ENCODE assay signal across 33 cellular contexts in the genomic region with DNA sequence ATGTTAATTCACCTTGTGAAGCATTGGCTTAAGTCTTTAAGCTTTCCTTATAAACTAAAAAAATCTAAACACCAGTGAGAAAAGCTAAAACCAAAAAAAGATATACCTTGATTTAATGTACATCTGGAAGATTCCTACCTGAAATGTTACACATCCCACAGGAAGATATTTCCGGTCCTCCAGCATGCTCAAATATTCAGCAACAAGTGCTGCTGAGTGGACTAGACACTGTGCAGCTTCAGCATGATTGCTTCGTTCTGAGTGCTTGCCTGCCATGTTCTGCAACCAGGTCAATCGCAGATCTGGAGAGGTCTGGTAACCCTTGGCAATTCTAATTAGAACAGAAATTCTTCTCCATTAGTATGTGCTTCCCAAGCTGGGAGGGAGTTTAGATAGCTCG.
"Had no signal": no experiment of that assay in that cellular context is flagged by ENCODE, and none has a peak within 500 bp of the region (broad histone marks: within the 10 kb centered on the region; RNA-seq: fewer than 3 reads in every experiment).

No MANE protein-coding gene starts in this region.

- H3K36me3 ChIP-seq: breast epithelium had no signal

- H3K9me3 Mint-ChIP-seq: activated CD4-positive, alpha-beta memory T cell treated with anti-CD3 and anti-CD28 coated beads for 36 hours; activated CD4-positive, alpha-beta T cell treated with anti-CD3 and anti-CD28 coated beads, Interleukin-2, amount 10 ng/mL, durations not matched to agents 24 days and 14 days; activated naive CD4-positive, alpha-beta T cell treated with anti-CD3 and anti-CD28 coated beads, Interleukin-2, amount 10 ng/mL, durations not matched to agents 7 days and 5 days; activated naive CD4-positive, alpha-beta T cell treated with anti-CD3 and anti-CD28 coated beads, Interleukin-2, amount 50 U/mL, for 72 hours; activated naive CD8-positive, alpha-beta T cell treated with anti-CD3 and anti-CD28 coated beads, Interleukin-2, amount 10 ng/mL, durations not matched to agents 7 days and 5 days; activated T-helper 1 cell treated with anti-CD3 and anti-CD28 coated beads, Interleukin-12 subunit alpha, Interleukin-12 subunit beta, Interleukin-2, Interleukin-4 antibody, amounts not matched to agents 30 ng/mL and 10 ng/mL and 1 ng/mL, durations not matched to agents 14 hours and 24 hours and 36 hours; brain; central memory CD8-positive, alpha-beta T cell; dendritic cell treated with granulocyte-macrophage colony-stimulating factor and Interleukin-4, amounts not matched to agents 40 ng/mL and 50 ng/mL, for 4 days; effector memory CD8-positive, alpha-beta T cell; T-helper 2 cell treated with Interferon-gamma antibody and Interleukin-4, amounts not matched to agents 5 μg/mL and 100 μg/mL, for 36 hours had no signal

- DNase-seq: activated CD4-positive, alpha-beta memory T cell treated with anti-CD3 and anti-CD28 coated beads for 36 hours; activated CD4-positive, alpha-beta T cell treated with anti-CD3 and anti-CD28 coated beads for 36 hours; activated CD4-positive, alpha-beta T cell treated with anti-CD3 and anti-CD28 coated beads, Interleukin-2, amount 10 ng/mL, durations not matched to agents 24 days and 14 days; activated CD4-positive, CD25-positive, alpha-beta regulatory T cell; activated CD4-positive, CD25-positive, alpha-beta regulatory T cell treated with anti-CD3 and anti-CD28 coated beads, Interleukin-2, amount 50 U/mL, for 72 hours; activated CD8-positive, alpha-beta memory T cell treated with anti-CD3 and anti-CD28 coated beads, Interleukin-2, amount 10 ng/mL, durations not matched to agents 7 days and 5 days; activated CD8-positive, alpha-beta memory T cell treated with anti-CD3 and anti-CD28 coated beads, Interleukin-2, amount 50 U/mL, for 4 hours; activated CD8-positive, alpha-beta T cell treated with anti-CD3 and anti-CD28 coated beads, Interleukin-2, amount 10 ng/mL, durations not matched to agents 7 days and 5 days; activated gamma-delta T cell; activated naive CD4-positive, alpha-beta T cell; activated naive CD4-positive, alpha-beta T cell treated with anti-CD3 and anti-CD28 coated beads, Interleukin-2, amount 10 ng/mL, durations not matched to agents 7 days and 5 days; activated naive CD8-positive, alpha-beta T cell treated with anti-CD3 and anti-CD28 coated beads, Interleukin-2, amount 10 ng/mL, durations not matched to agents 7 days and 5 days; activated T-cell treated with anti-CD3 and anti-CD28 coated beads, Interleukin-2, amount 50 U/mL, for 1 hour; activated T-cell treated with anti-CD3 and anti-CD28 coated beads, Interleukin-2, amount 50 U/mL, for 48 hours; dorsolateral prefrontal cortex; effector CD4-positive, alpha-beta T cell; effector memory CD8-positive, alpha-beta T cell; erythroblast; gastrocnemius medialis; T-helper 1 cell; T-helper 17 cell; T1000 had no signal

- H3K4me1 ChIP-seq: ascending aorta, breast epithelium, esophagus muscularis mucosa, gastrocnemius medialis had no signal

- H3K4me1 Mint-ChIP-seq: activated CD4-positive, alpha-beta T cell treated with anti-CD3 and anti-CD28 coated beads for 36 hours; activated CD4-positive, alpha-beta T cell treated with anti-CD3 and anti-CD28 coated beads, Interleukin-2, amount 10 ng/mL, durations not matched to agents 24 days and 14 days; activated CD8-positive, alpha-beta memory T cell treated with anti-CD3 and anti-CD28 coated beads, Interleukin-2, amount 10 ng/mL, durations not matched to agents 7 days and 5 days; activated naive CD4-positive, alpha-beta T cell treated with anti-CD3 and anti-CD28 coated beads, Interleukin-2, amount 10 ng/mL, durations not matched to agents 7 days and 5 days; activated naive CD8-positive, alpha-beta T cell treated with anti-CD3 and anti-CD28 coated beads, Interleukin-2, amount 10 ng/mL, durations not matched to agents 7 days and 5 days; brain; central memory CD8-positive, alpha-beta T cell had no signal

- H3K27me3 ChIP-seq: ascending aorta, breast epithelium, dorsolateral prefrontal cortex, esophagus muscularis mucosa, foreskin keratinocyte, gastrocnemius medialis had no signal

- H3K27ac Mint-ChIP-seq: activated CD4-positive, alpha-beta memory T cell treated with anti-CD3 and anti-CD28 coated beads for 36 hours; activated CD4-positive, alpha-beta T cell treated with anti-CD3 and anti-CD28 coated beads for 36 hours; activated CD4-positive, alpha-beta T cell treated with anti-CD3 and anti-CD28 coated beads, Interleukin-2, amount 10 ng/mL, durations not matched to agents 24 days and 14 days; activated CD8-positive, alpha-beta memory T cell treated with anti-CD3 and anti-CD28 coated beads, Interleukin-2, amount 10 ng/mL, durations not matched to agents 7 days and 5 days; activated CD8-positive, alpha-beta T cell treated with anti-CD3 and anti-CD28 coated beads, Interleukin-2, amount 10 ng/mL, durations not matched to agents 7 days and 5 days; activated naive CD4-positive, alpha-beta T cell treated with anti-CD3 and anti-CD28 coated beads, Interleukin-2, amount 10 ng/mL, durations not matched to agents 7 days and 5 days; activated naive CD4-positive, alpha-beta T cell treated with anti-CD3 and anti-CD28 coated beads, Interleukin-2, amount 50 U/mL, for 72 hours; activated naive CD8-positive, alpha-beta T cell treated with anti-CD3 and anti-CD28 coated beads, Interleukin-2, amount 10 ng/mL, durations not matched to agents 7 days and 5 days; activated T-helper 1 cell treated with anti-CD3 and anti-CD28 coated beads, Interleukin-12 subunit alpha, Interleukin-12 subunit beta, Interleukin-2, Interleukin-4 antibody, amounts not matched to agents 30 ng/mL and 10 ng/mL and 1 ng/mL, durations not matched to agents 14 hours and 24 hours and 36 hours; brain; dendritic cell treated with granulocyte-macrophage colony-stimulating factor and Interleukin-4, amounts not matched to agents 40 ng/mL and 50 ng/mL, for 4 days; T-helper 17 cell; T-helper 2 cell treated with Interferon-gamma antibody and Interleukin-4, amounts not matched to agents 5 μg/mL and 100 μg/mL, for 36 hours had no signal

- H3K27ac ChIP-seq: ascending aorta, breast epithelium, coronary artery, dorsolateral prefrontal cortex, esophagus muscularis mucosa, foreskin keratinocyte, gastrocnemius medialis had no signal

- H3K4me3 Mint-ChIP-seq: activated CD4-positive, alpha-beta memory T cell treated with anti-CD3 and anti-CD28 coated beads for 36 hours; activated CD4-positive, alpha-beta T cell treated with anti-CD3 and anti-CD28 coated beads for 36 hours; activated CD4-positive, alpha-beta T cell treated with anti-CD3 and anti-CD28 coated beads, Interleukin-2, amount 10 ng/mL, durations not matched to agents 24 days and 14 days; activated CD8-positive, alpha-beta memory T cell treated with anti-CD3 and anti-CD28 coated beads, Interleukin-2, amount 10 ng/mL, durations not matched to agents 7 days and 5 days; activated CD8-positive, alpha-beta T cell treated with anti-CD3 and anti-CD28 coated beads, Interleukin-2, amount 10 ng/mL, durations not matched to agents 7 days and 5 days; activated naive CD4-positive, alpha-beta T cell treated with anti-CD3 and anti-CD28 coated beads, Interleukin-2, amount 10 ng/mL, durations not matched to agents 7 days and 5 days; activated naive CD8-positive, alpha-beta T cell treated with anti-CD3 and anti-CD28 coated beads, Interleukin-2, amount 10 ng/mL, durations not matched to agents 7 days and 5 days; activated T-helper 1 cell treated with anti-CD3 and anti-CD28 coated beads, Interleukin-12 subunit alpha, Interleukin-12 subunit beta, Interleukin-2, Interleukin-4 antibody, amounts not matched to agents 30 ng/mL and 10 ng/mL and 1 ng/mL, durations not matched to agents 14 hours and 24 hours and 36 hours; brain; central memory CD8-positive, alpha-beta T cell; dendritic cell treated with granulocyte-macrophage colony-stimulating factor and Interleukin-4, amounts not matched to agents 40 ng/mL and 50 ng/mL, for 4 days; effector memory CD8-positive, alpha-beta T cell; T-helper 17 cell; T-helper 2 cell treated with Interferon-gamma antibody and Interleukin-4, amounts not matched to agents 5 μg/mL and 100 μg/mL, for 36 hours had no signal

- ATAC-seq: activated CD4-positive, alpha-beta T cell treated with anti-CD3 and anti-CD28 coated beads for 36 hours; activated CD8-positive, alpha-beta memory T cell treated with anti-CD3 and anti-CD28 coated beads, Interleukin-2, amount 10 ng/mL, durations not matched to agents 7 days and 5 days; activated CD8-positive, alpha-beta T cell treated with anti-CD3 and anti-CD28 coated beads, Interleukin-2, amount 10 ng/mL, durations not matched to agents 7 days and 5 days; activated naive CD4-positive, alpha-beta T cell treated with anti-CD3 and anti-CD28 coated beads, Interleukin-2, amount 50 U/mL, for 72 hours; effector memory CD8-positive, alpha-beta T cell; gastrocnemius medialis; T-helper 17 cell had no signal

- H3K4me3 ChIP-seq: ascending aorta, breast epithelium, coronary artery, dorsolateral prefrontal cortex, esophagus muscularis mucosa, gastrocnemius medialis had no signal

- H3K9me3 ChIP-seq: ascending aorta, breast epithelium, esophagus muscularis mucosa, gastrocnemius medialis had no signal

- H3K36me3 Mint-ChIP-seq: activated CD8-positive, alpha-beta memory T cell treated with anti-CD3 and anti-CD28 coated beads, Interleukin-2, amount 10 ng/mL, durations not matched to agents 7 days and 5 days; activated naive CD4-positive, alpha-beta T cell treated with anti-CD3 and anti-CD28 coated beads, Interleukin-2, amount 10 ng/mL, durations not matched to agents 7 days and 5 days; activated naive CD4-positive, alpha-beta T cell treated with anti-CD3 and anti-CD28 coated beads, Interleukin-2, amount 50 U/mL, for 72 hours; activated naive CD8-positive, alpha-beta T cell treated with anti-CD3 and anti-CD28 coated beads, Interleukin-2, amount 10 ng/mL, durations not matched to agents 7 days and 5 days had no signal

- H3K27me3 Mint-ChIP-seq: activated CD4-positive, alpha-beta memory T cell treated with anti-CD3 and anti-CD28 coated beads for 36 hours; activated CD4-positive, alpha-beta T cell treated with anti-CD3 and anti-CD28 coated beads for 36 hours; activated CD4-positive, alpha-beta T cell treated with anti-CD3 and anti-CD28 coated beads, Interleukin-2, amount 10 ng/mL, durations not matched to agents 24 days and 14 days; activated CD8-positive, alpha-beta memory T cell treated with anti-CD3 and anti-CD28 coated beads, Interleukin-2, amount 10 ng/mL, durations not matched to agents 7 days and 5 days; activated naive CD4-positive, alpha-beta T cell treated with anti-CD3 and anti-CD28 coated beads, Interleukin-2, amount 10 ng/mL, durations not matched to agents 7 days and 5 days; activated naive CD8-positive, alpha-beta T cell treated with anti-CD3 and anti-CD28 coated beads, Interleukin-2, amount 10 ng/mL, durations not matched to agents 7 days and 5 days; central memory CD8-positive, alpha-beta T cell; dendritic cell treated with granulocyte-macrophage colony-stimulating factor and Interleukin-4, amounts not matched to agents 40 ng/mL and 50 ng/mL, for 4 days; effector memory CD8-positive, alpha-beta T cell; T-helper 17 cell had no signal
